In genomic region chr9:72932669-72933068, GRCh38 we compare ENCODE assay signal across 23 cellular contexts. TPM values are rescaled to one million over a fixed set of nuclear protein-coding genes. Genes with fewer than 3 reads are reported as not detected.
"Had no signal": no experiment of that assay in that cellular context is flagged by ENCODE, and none has a peak within 500 bp of the region (broad histone marks: within the 10 kb centered on the region; RNA-seq: fewer than 3 reads in every experiment).

No MANE protein-coding gene starts in this region.

- H3K9ac ChIP-seq: neural progenitor cell had no signal

- H3K9me3 ChIP-seq: ovary, right lobe of liver, spleen, testis, upper lobe of right lung had no signal

- H3K9me3 Mint-ChIP-seq: activated naive CD4-positive, alpha-beta T cell treated with anti-CD3 and anti-CD28 coated beads, Interleukin-2, amount 50 U/mL, for 72 hours; endodermal cell; naive B cell; neural progenitor cell; stimulated activated memory B cell treated with anti-CD40 and anti-IgM and Interleukin-4, amounts not matched to agents 10 μg/mL and 1 μg/mL and 100 μg/mL, for 72 hours had no signal

- H3K27me3 Mint-ChIP-seq: naive B cell; stimulated activated memory B cell treated with anti-CD40 and anti-IgM and Interleukin-4, amounts not matched to agents 10 μg/mL and 1 μg/mL and 100 μg/mL, for 72 hours had no signal

- H3K27ac ChIP-seq: cardiac muscle cell, epithelial cell of prostate, neural progenitor cell, ovary, right lobe of liver, spleen, testis, upper lobe of right lung, VCaP had no signal

- H3K36me3 Mint-ChIP-seq: activated naive CD4-positive, alpha-beta T cell treated with anti-CD3 and anti-CD28 coated beads, Interleukin-2, amount 50 U/mL, for 72 hours; naive B cell; neural progenitor cell; stimulated activated memory B cell treated with anti-CD40 and anti-IgM and Interleukin-4, amounts not matched to agents 10 μg/mL and 1 μg/mL and 100 μg/mL, for 72 hours had no signal

- H3K4me3 Mint-ChIP-seq: activated CD4-positive, alpha-beta T cell treated with anti-CD3 and anti-CD28 coated beads for 36 hours; endodermal cell; naive B cell; neural progenitor cell; stimulated activated memory B cell treated with anti-CD40 and anti-IgM and Interleukin-4, amounts not matched to agents 10 μg/mL and 1 μg/mL and 100 μg/mL, for 72 hours had no signal

- ATAC-seq: activated CD4-positive, alpha-beta T cell treated with anti-CD3 and anti-CD28 coated beads for 36 hours; activated naive CD4-positive, alpha-beta T cell treated with anti-CD3 and anti-CD28 coated beads, Interleukin-2, amount 50 U/mL, for 72 hours; left lobe of liver; right lobe of liver; stimulated activated memory B cell treated with anti-CD40 and anti-IgM and Interleukin-4, amounts not matched to agents 10 μg/mL and 1 μg/mL and 100 μg/mL, for 72 hours had no signal

- H3K36me3 ChIP-seq: cardiac muscle cell, neural progenitor cell, ovary, spleen had no signal

- H3K27ac Mint-ChIP-seq: activated CD4-positive, alpha-beta T cell treated with anti-CD3 and anti-CD28 coated beads for 36 hours; activated naive CD4-positive, alpha-beta T cell treated with anti-CD3 and anti-CD28 coated beads, Interleukin-2, amount 50 U/mL, for 72 hours; endodermal cell; naive B cell; neural progenitor cell; stimulated activated memory B cell treated with anti-CD40 and anti-IgM and Interleukin-4, amounts not matched to agents 10 μg/mL and 1 μg/mL and 100 μg/mL, for 72 hours had no signal

- H3K4me2 ChIP-seq: neural progenitor cell had no signal

- H3K27me3 ChIP-seq: cardiac muscle cell, neural progenitor cell, ovary, right lobe of liver, spleen, testis, upper lobe of right lung had no signal

- DNase-seq: activated CD4-positive, alpha-beta T cell treated with anti-CD3 and anti-CD28 coated beads for 36 hours; activated CD4-positive, alpha-beta T cell treated with anti-CD3 and anti-CD28 coated beads, Interleukin-2, amount 50 U/mL, for 48 hours; activated gamma-delta T cell; amniotic stem cell; endodermal cell; foreskin melanocyte; kidney; naive B cell; ovary; right lobe of liver; spleen; stimulated activated CD4-positive, alpha-beta T cell treated with anti-CD3 and anti-CD28 coated beads, Interleukin-4, amount 100 ng/mL, for 4 hours; SW 1271; T-helper 2 cell; testis; upper lobe of right lung had no signal

- H3K4me1 Mint-ChIP-seq: activated CD4-positive, alpha-beta T cell treated with anti-CD3 and anti-CD28 coated beads for 36 hours; naive B cell; stimulated activated memory B cell treated with anti-CD40 and anti-IgM and Interleukin-4, amounts not matched to agents 10 μg/mL and 1 μg/mL and 100 μg/mL, for 72 hours had no signal

- H3K4me1 ChIP-seq: spleen, testis, upper lobe of right lung had no signal

- H3K4me3 ChIP-seq: cardiac muscle cell, neural progenitor cell, ovary, right lobe of liver, spleen, testis, upper lobe of right lung had no signal

RNA-seq across cellular contexts. Expression of gene ALDH1A1, which starts 20.2 kb away (rescaled TPM):
- total RNA-seq: activated CD4-positive, alpha-beta T cell treated with anti-CD3 and anti-CD28 coated beads for 36 hours had no signal
